1 cellular context compared by ENCODE assay signal in the genomic region with DNA sequence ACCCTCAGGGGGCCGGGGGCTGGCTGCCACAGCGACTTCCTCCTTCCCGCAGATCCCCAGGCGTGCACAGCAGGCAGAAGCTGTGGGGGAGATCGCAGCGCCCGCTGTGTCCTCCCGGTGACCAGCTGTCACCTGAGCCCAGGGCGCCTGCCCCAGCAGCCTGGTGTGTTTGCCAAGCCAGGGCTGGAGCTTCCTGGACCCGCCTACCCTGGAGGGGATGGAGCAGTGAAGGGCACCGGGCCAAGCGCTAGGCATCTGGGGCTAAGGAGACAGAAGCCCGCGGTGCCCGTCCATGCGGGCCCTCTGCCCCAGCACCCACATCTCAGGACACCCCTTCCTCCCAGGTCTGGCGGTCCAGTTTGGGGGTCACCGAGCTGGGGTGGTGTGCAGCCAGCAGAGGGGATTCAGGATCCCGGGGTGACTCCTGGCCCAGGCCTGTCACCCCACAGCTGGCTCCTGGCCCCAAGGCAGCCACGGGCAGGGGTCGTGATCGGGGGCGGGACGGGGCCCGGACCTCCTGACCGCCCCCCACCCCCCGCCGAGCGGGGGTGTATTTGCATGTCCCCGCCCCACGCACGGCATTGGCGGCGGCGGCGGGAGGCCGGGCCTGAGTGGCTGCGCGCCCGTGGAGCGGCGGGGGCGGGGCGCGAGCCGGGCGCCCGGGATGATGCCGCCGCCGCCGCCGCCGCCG.
A peak's percentile ranks its signal among the peaks of the same experiment; 100 is the strongest.
TF ChIP-seq lines count a peak whose summit lies in the region.

A gene with protein sequence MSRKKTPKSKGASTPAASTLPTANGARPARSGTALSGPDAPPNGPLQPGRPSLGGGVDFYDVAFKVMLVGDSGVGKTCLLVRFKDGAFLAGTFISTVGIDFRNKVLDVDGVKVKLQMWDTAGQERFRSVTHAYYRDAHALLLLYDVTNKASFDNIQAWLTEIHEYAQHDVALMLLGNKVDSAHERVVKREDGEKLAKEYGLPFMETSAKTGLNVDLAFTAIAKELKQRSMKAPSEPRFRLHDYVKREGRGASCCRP (plus strand): TSS at position 645 of the 691 bp plus-strand sequence. CDS start 159 bp downstream, outside the sequence.

TF ChIP-seq in HepG2, 621 proteins besides CTCF, POLR2A, EP300 and RAD21 (continued from another document and continues in another):
- TF ChIP-seq, protein P1, sequence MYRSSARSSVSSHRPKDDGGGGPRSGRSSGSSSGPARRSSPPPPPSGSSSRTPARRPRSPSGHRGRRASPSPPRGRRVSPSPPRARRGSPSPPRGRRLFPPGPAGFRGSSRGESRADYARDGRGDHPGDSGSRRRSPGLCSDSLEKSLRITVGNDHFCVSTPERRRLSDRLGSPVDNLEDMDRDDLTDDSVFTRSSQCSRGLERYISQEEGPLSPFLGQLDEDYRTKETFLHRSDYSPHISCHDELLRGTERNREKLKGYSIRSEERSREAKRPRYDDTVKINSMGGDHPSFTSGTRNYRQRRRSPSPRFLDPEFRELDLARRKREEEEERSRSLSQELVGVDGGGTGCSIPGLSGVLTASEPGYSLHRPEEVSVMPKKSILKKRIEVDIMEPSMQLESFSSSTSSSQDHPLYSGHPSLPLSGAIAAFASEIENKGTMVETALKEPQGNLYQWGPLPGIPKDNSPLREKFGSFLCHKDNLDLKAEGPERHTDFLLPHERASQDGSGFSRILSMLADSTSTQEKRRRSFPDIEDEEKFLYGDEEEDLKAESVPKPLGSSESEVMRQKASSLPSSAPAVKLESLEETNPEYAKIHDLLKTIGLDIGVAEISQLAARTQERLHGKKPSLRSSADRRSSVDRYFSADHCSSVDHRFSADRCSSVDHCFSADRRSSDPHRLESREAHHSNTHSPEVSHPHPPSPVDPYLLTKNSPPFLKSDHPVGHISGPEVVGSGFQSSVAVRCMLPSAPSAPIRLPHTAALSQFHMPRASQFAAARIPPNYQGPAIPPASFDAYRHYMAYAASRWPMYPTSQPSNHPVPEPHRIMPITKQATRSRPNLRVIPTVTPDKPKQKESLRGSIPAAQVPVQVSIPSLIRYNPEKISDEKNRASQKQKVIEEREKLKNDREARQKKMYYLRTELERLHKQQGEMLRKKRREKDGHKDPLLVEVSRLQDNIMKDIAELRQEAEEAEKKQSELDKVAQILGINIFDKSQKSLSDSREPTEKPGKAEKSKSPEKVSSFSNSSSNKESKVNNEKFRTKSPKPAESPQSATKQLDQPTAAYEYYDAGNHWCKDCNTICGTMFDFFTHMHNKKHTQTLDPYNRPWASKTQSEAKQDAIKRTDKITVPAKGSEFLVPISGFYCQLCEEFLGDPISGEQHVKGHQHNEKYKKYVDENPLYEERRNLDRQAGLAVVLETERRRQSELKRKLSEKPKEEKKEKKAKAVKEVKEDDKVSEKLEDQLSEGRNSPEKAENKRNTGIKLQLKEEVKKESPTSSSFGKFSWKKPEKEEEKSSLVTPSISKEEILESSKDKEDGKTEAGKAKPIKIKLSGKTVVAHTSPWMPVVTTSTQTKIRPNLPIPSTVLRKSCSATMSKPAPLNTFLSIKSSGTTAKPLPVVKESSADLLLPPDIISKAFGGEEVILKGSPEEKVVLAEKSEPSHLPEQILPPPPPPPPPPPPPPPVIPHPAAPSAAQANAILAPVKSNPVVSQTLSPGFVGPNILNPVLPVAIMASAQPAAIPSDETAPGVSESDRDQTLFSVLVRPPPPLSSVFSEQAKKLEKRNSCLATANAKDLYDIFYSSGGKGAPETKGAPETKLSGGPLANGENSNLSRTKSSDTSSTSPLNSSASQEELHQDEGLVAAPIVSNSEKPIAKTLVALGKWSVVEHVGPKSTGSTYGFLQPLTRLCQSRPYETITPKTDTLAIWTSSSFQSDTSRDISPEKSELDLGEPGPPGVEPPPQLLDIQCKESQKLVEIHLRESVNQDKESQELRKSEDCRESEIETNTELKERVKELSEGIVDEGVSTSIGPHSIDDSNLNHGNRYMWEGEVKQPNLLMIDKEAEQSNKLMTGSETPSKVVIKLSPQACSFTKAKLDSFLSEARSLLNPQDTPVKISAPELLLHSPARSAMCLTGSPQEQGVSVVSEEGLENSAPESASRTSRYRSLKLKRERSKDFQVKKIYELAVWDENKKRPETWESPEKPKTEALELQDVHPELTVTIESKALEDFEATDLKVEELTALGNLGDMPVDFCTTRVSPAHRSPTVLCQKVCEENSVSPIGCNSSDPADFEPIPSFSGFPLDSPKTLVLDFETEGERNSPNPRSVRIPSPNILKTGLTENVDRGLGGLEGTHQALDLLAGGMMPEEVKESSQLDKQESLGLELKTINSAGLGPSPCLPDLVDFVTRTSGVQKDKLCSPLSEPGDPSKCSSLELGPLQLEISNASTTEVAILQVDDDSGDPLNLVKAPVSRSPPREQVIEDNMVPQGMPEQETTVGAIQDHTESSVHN (CRISPR knock-in tag; IDR thresholded peaks at IDR 0.05) = no peak
- TF ChIP-seq ZNF577 (CRISPR knock-in tag; IDR thresholded peaks at IDR 0.05; ENCODE audit: borderline replicate concordance, low read depth) (no peak), NONO (IDR thresholded peaks at IDR 0.05) (no peak), NONO (CRISPR knock-in tag; conservative IDR thresholded peaks at IDR 0.05) (no peak), RFX1 (IDR thresholded peaks at IDR 0.05) (no peak), TSC22D2 (CRISPR knock-in tag; IDR thresholded peaks at IDR 0.05; ENCODE audit: borderline replicate concordance) (no peak), MYNN (CRISPR knock-in tag; IDR thresholded peaks at IDR 0.05; ENCODE audit: low read depth) (no peak), TCF7 (IDR thresholded peaks at IDR 0.05; ENCODE audit: low read depth) (no peak), DMAP1 (CRISPR knock-in tag; IDR thresholded peaks at IDR 0.05) (no peak; the same call in 1 of the 2 replicates), ZFP36 (IDR thresholded peaks at IDR 0.05; ENCODE audit: borderline replicate concordance, low read depth, low read length, partially characterized antibody) (no peak), ZNF670 (CRISPR knock-in tag; IDR thresholded peaks at IDR 0.05; ENCODE audit: borderline replicate concordance) (no peak), ZNF343 (CRISPR knock-in tag; IDR thresholded peaks at IDR 0.05) (no peak), NR2F6 (IDR thresholded peaks at IDR 0.05) (no peak), NR2F6 (CRISPR knock-in tag; IDR thresholded peaks at IDR 0.05) (peak; percentile 41; the same call in 1 of the 2 replicates), NFE2L1 (CRISPR knock-in tag; IDR thresholded peaks at IDR 0.05; ENCODE audit: borderline replicate concordance) (no peak), PHF8 (CRISPR knock-in tag; IDR thresholded peaks at IDR 0.05) (no peak)
- TF ChIP-seq, protein P2, sequence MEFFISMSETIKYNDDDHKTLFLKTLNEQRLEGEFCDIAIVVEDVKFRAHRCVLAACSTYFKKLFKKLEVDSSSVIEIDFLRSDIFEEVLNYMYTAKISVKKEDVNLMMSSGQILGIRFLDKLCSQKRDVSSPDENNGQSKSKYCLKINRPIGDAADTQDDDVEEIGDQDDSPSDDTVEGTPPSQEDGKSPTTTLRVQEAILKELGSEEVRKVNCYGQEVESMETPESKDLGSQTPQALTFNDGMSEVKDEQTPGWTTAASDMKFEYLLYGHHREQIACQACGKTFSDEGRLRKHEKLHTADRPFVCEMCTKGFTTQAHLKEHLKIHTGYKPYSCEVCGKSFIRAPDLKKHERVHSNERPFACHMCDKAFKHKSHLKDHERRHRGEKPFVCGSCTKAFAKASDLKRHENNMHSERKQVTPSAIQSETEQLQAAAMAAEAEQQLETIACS (CRISPR knock-in tag; IDR thresholded peaks at IDR 0.05) = no peak
- TF ChIP-seq, protein P3, sequence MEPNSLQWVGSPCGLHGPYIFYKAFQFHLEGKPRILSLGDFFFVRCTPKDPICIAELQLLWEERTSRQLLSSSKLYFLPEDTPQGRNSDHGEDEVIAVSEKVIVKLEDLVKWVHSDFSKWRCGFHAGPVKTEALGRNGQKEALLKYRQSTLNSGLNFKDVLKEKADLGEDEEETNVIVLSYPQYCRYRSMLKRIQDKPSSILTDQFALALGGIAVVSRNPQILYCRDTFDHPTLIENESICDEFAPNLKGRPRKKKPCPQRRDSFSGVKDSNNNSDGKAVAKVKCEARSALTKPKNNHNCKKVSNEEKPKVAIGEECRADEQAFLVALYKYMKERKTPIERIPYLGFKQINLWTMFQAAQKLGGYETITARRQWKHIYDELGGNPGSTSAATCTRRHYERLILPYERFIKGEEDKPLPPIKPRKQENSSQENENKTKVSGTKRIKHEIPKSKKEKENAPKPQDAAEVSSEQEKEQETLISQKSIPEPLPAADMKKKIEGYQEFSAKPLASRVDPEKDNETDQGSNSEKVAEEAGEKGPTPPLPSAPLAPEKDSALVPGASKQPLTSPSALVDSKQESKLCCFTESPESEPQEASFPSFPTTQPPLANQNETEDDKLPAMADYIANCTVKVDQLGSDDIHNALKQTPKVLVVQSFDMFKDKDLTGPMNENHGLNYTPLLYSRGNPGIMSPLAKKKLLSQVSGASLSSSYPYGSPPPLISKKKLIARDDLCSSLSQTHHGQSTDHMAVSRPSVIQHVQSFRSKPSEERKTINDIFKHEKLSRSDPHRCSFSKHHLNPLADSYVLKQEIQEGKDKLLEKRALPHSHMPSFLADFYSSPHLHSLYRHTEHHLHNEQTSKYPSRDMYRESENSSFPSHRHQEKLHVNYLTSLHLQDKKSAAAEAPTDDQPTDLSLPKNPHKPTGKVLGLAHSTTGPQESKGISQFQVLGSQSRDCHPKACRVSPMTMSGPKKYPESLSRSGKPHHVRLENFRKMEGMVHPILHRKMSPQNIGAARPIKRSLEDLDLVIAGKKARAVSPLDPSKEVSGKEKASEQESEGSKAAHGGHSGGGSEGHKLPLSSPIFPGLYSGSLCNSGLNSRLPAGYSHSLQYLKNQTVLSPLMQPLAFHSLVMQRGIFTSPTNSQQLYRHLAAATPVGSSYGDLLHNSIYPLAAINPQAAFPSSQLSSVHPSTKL (CRISPR knock-in tag; IDR thresholded peaks at IDR 0.05) = peak; percentile 41; the same call in 1 of the 2 replicates
- TF ChIP-seq, protein P4, sequence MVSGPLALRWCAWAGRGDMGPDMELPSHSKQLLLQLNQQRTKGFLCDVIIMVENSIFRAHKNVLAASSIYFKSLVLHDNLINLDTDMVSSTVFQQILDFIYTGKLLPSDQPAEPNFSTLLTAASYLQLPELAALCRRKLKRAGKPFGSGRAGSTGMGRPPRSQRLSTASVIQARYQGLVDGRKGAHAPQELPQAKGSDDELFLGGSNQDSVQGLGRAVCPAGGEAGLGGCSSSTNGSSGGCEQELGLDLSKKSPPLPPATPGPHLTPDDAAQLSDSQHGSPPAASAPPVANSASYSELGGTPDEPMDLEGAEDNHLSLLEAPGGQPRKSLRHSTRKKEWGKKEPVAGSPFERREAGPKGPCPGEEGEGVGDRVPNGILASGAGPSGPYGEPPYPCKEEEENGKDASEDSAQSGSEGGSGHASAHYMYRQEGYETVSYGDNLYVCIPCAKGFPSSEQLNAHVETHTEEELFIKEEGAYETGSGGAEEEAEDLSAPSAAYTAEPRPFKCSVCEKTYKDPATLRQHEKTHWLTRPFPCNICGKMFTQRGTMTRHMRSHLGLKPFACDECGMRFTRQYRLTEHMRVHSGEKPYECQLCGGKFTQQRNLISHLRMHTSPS (CRISPR knock-in tag; IDR thresholded peaks at IDR 0.05; ENCODE audit: low read depth) = peak; percentile 98
- TF ChIP-seq, protein P5, sequence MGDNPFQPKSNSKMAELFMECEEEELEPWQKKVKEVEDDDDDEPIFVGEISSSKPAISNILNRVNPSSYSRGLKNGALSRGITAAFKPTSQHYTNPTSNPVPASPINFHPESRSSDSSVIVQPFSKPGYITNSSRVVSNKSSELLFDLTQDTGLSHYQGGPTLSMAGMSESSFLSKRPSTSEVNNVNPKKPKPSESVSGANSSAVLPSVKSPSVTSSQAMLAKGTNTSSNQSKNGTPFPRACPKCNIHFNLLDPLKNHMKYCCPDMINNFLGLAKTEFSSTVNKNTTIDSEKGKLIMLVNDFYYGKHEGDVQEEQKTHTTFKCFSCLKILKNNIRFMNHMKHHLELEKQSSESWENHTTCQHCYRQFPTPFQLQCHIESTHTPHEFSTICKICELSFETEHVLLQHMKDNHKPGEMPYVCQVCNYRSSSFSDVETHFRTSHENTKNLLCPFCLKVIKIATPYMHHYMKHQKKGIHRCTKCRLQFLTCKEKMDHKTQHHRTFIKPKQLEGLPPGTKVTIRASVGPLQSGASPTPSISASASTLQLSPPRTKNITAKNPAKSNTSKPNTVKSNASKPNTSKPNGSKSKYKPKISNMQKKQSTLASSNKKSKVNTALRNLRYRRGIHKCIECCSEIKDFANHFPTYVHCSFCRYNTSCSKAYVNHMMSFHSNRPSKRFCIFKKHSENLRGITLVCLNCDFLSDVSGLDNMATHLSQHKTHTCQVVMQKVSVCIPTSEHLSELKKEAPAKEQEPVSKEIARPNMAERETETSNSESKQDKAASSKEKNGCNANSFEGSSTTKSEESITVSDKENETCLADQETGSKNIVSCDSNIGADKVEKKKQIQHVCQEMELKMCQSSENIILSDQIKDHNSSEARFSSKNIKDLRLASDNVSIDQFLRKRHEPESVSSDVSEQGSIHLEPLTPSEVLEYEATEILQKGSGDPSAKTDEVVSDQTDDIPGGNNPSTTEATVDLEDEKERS (CRISPR knock-in tag; IDR thresholded peaks at IDR 0.05) = no peak
- TF ChIP-seq, protein P6, sequence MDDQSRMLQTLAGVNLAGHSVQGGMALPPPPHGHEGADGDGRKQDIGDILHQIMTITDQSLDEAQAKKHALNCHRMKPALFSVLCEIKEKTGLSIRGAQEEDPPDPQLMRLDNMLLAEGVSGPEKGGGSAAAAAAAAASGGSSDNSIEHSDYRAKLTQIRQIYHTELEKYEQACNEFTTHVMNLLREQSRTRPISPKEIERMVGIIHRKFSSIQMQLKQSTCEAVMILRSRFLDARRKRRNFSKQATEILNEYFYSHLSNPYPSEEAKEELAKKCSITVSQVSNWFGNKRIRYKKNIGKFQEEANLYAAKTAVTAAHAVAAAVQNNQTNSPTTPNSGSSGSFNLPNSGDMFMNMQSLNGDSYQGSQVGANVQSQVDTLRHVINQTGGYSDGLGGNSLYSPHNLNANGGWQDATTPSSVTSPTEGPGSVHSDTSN (CRISPR knock-in tag; IDR thresholded peaks at IDR 0.05; ENCODE audit: borderline replicate concordance) = no peak
- TF ChIP-seq, protein P7, sequence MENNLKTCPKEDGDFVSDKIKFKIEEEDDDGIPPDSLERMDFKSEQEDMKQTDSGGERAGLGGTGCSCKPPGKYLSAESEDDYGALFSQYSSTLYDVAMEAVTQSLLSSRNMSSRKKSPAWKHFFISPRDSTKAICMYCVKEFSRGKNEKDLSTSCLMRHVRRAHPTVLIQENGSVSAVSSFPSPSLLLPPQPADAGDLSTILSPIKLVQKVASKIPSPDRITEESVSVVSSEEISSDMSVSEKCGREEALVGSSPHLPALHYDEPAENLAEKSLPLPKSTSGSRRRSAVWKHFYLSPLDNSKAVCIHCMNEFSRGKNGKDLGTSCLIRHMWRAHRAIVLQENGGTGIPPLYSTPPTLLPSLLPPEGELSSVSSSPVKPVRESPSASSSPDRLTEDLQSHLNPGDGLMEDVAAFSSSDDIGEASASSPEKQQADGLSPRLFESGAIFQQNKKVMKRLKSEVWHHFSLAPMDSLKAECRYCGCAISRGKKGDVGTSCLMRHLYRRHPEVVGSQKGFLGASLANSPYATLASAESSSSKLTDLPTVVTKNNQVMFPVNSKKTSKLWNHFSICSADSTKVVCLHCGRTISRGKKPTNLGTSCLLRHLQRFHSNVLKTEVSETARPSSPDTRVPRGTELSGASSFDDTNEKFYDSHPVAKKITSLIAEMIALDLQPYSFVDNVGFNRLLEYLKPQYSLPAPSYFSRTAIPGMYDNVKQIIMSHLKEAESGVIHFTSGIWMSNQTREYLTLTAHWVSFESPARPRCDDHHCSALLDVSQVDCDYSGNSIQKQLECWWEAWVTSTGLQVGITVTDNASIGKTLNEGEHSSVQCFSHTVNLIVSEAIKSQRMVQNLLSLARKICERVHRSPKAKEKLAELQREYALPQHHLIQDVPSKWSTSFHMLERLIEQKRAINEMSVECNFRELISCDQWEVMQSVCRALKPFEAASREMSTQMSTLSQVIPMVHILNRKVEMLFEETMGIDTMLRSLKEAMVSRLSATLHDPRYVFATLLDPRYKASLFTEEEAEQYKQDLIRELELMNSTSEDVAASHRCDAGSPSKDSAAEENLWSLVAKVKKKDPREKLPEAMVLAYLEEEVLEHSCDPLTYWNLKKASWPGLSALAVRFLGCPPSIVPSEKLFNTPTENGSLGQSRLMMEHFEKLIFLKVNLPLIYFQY (CRISPR knock-in tag; IDR thresholded peaks at IDR 0.05; ENCODE audit: borderline replicate concordance) = peak; percentile 39; the same call in 1 of the 2 replicates
